ENCODE assay signal across 8 cellular contexts in the genomic region with DNA sequence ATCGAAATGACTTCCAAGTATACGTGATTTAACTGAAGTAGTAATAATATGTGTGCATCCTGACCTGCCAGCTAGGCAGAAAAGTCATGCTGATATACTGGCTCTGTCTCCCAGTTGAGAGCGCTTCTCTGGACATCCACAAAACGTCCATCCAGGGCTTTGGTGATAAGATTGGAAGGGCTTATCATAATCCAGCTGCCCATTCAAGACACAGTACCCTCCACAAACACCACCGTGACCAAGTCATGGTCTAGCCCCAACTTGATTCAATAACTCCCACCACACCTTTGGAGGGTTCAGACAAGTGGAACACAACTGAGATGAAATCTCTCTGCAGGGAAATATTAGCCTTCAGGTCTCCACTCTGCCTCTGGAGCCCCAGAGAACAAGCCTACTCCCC.
DNase-seq lines count a peak whose midpoint lies in the region; ATAC-seq and TF ChIP-seq lines count a peak whose summit lies in the region.

No MANE protein-coding gene starts in this region.

- no peaks in the 10 kb centered on the region for H3K9me3 Mint-ChIP-seq in activated CD4-positive, alpha-beta T cell treated with anti-CD3 and anti-CD28 coated beads, Interleukin-2, amount 10 ng/mL, durations not matched to agents 7 days and 5 days
- H3K9me3 Mint-ChIP-seq in activated naive CD8-positive, alpha-beta T cell (ENCODE audit: low read depth) = no peaks in the 10 kb centered on the region

- H3K4me1 Mint-ChIP-seq in activated CD4-positive, alpha-beta T cell treated with anti-CD3 and anti-CD28 coated beads, Interleukin-2, amount 10 ng/mL, durations not matched to agents 7 days and 5 days = peaks cover 93% of the 10 kb centered on the region
- peaks cover 95% of the 10 kb centered on the region for H3K4me1 Mint-ChIP-seq in activated naive CD8-positive, alpha-beta T cell (ENCODE audit: low read depth)

- H3K27ac Mint-ChIP-seq in activated CD4-positive, alpha-beta T cell treated with anti-CD3 and anti-CD28 coated beads, Interleukin-2, amount 10 ng/mL, durations not matched to agents 7 days and 5 days = peak overlapping the region; percentile 95
- H3K27ac Mint-ChIP-seq in activated naive CD8-positive, alpha-beta T cell = peak overlapping the region; percentile 83

- peaks cover 41 to 91% of the 10 kb centered on the region in 2 donors for H3K4me1 ChIP-seq in left lung

- no peak overlapping the region for H3K4me3 Mint-ChIP-seq in activated CD4-positive, alpha-beta T cell treated with anti-CD3 and anti-CD28 coated beads, Interleukin-2, amount 10 ng/mL, durations not matched to agents 7 days and 5 days
- H3K4me3 Mint-ChIP-seq in activated naive CD8-positive, alpha-beta T cell = no peak overlapping the region

- H3K9me3 ChIP-seq in left lung = no peaks in the 10 kb centered on the region

- CTCF ChIA-PET in activated CD4-positive, alpha-beta T cell treated with anti-CD3 and anti-CD28 coated beads, Interleukin-2, amount 10 ng/mL, durations not matched to agents 7 days and 5 days (lab: Charles Lee) = interaction anchor here (1.2 to 4.1 kb wide), 6 partner anchors 14 to 136 kb away, joined by 5 to 24 read pairs (median 10); no protein-coding TSS in a partner anchor

- no peaks in the 10 kb centered on the region for H3K27me3 ChIP-seq in left lung

- H3K27me3 Mint-ChIP-seq in activated CD4-positive, alpha-beta T cell treated with anti-CD3 and anti-CD28 coated beads, Interleukin-2, amount 10 ng/mL, durations not matched to agents 7 days and 5 days = peaks cover 2% of the 10 kb centered on the region
- no peaks in the 10 kb centered on the region for H3K27me3 Mint-ChIP-seq in activated naive CD8-positive, alpha-beta T cell

- ATAC-seq in left lung = no peak
- no peak for ATAC-seq in GM21447 (IDR thresholded peaks at IDR 0.05; ENCODE audit: unreplicated experiment)

- intact Hi-C loops in left lung (cut with DNase I) = loop anchor here in 1 of 2 donors (2.0 kb wide), 1 partner anchor 41 kb away; no protein-coding TSS in a partner anchor

- no peak overlapping the region for H3K4me3 ChIP-seq in left lung

- DNase-seq in activated CD4-positive, alpha-beta T cell treated with anti-CD3 and anti-CD28 coated beads, Interleukin-2, amount 10 ng/mL, durations not matched to agents 7 days and 5 days = no peak
- DNase-seq in activated CD4-positive, alpha-beta T cell treated with anti-CD3 and anti-CD28 coated beads for 48 hours = no peak
- DNase-seq in left lung (no peak), middle frontal gyrus (ENCODE audit: extremely low spot score, low spot score) (no peak)
- DNase-seq in central memory CD4-positive, alpha-beta T cell = no peak

- peaks cover 14% of the 10 kb centered on the region for H3K36me3 Mint-ChIP-seq in activated CD4-positive, alpha-beta T cell treated with anti-CD3 and anti-CD28 coated beads, Interleukin-2, amount 10 ng/mL, durations not matched to agents 7 days and 5 days (ENCODE audit: low read depth)
- H3K36me3 Mint-ChIP-seq in activated naive CD8-positive, alpha-beta T cell = no peaks in the 10 kb centered on the region

- H3K27ac ChIP-seq in left lung = peak overlapping the region; percentile 95 to 98
- peak overlapping the region; percentile 53 for H3K27ac ChIP-seq in temporal lobe (ENCODE audit: low read depth, low read length)

- TF ChIP-seq CTCF in left lung (IDR thresholded peaks at IDR 0.05) = no peak

- POLR2A ChIA-PET in activated CD4-positive, alpha-beta T cell treated with anti-CD3 and anti-CD28 coated beads, Interleukin-2, amount 10 ng/mL, durations not matched to agents 7 days and 5 days (lab: Charles Lee) = no interaction called here

- H3K36me3 ChIP-seq in left lung = no peaks in the 10 kb centered on the region
